ENCODE assay signal across 16 cellular contexts in genomic region chr3:31903686-31904431, GRCh38.
DNase-seq lines count a peak whose midpoint lies in the region; FAIRE-seq and TF ChIP-seq lines count a peak whose summit lies in the region.
"Had no signal": no experiment of that assay in that cellular context is flagged by ENCODE, and none has a peak within 500 bp of the region (broad histone marks: within the 10 kb centered on the region; RNA-seq: fewer than 3 reads in every experiment).

No MANE protein-coding gene starts in this region.

- peak overlapping the region; percentile 50 for H3K27ac Mint-ChIP-seq in activated T-helper 1 cell treated with anti-CD3 and anti-CD28 coated beads, Interleukin-12 subunit alpha, Interleukin-12 subunit beta, Interleukin-2, Interleukin-4 antibody, amounts not matched to agents 30 ng/mL and 10 ng/mL and 1 ng/mL, durations not matched to agents 14 hours and 24 hours and 36 hours
- H3K27ac Mint-ChIP-seq: activated naive CD8-positive, alpha-beta T cell had no signal

- no peaks in the 10 kb centered on the region for H3K27me3 ChIP-seq in neuronal stem cell (ENCODE audit: control insufficient read depth in 3 of 3, insufficient read depth in 3 of 3, low read depth in 1 of 3, low read length in 3 of 3)
- H3K27me3 ChIP-seq: ovary had no signal

- peaks cover 46% of the 10 kb centered on the region for H3K4me1 Mint-ChIP-seq in activated T-helper 1 cell treated with anti-CD3 and anti-CD28 coated beads, Interleukin-12 subunit alpha, Interleukin-12 subunit beta, Interleukin-2, Interleukin-4 antibody, amounts not matched to agents 30 ng/mL and 10 ng/mL and 1 ng/mL, durations not matched to agents 14 hours and 24 hours and 36 hours (ENCODE audit: low read depth)

- no peak overlapping the region for H4K8ac ChIP-seq in neuronal stem cell (ENCODE audit: low read depth, low read length)

- H2BK12ac ChIP-seq in neuronal stem cell (ENCODE audit: low read length): no peak overlapping the region

- H3K9me3 ChIP-seq in neuronal stem cell (replicated peaks in 1 of 2; ENCODE audit: control insufficient read depth in 2 of 2, insufficient read depth in 1 of 2, low read depth in 1 of 2, low read length in 2 of 2): no peaks in the 10 kb centered on the region
- H3K9me3 ChIP-seq: Caco-2, ovary had no signal

- H3K9ac ChIP-seq in neuronal stem cell (ENCODE audit: low read depth, low read length, poor library complexity): no peak overlapping the region
- H3K9ac ChIP-seq: KMS-11 had no signal

- H4K91ac ChIP-seq in neuronal stem cell (ENCODE audit: low read depth, low read length, poor library complexity): no peak overlapping the region

- peaks cover 4% of the 10 kb centered on the region for H3K79me1 ChIP-seq in neuronal stem cell (ENCODE audit: low read depth, low read length)

- peak overlapping the region; percentile 49 for H3K18ac ChIP-seq in neuronal stem cell (ENCODE audit: low read length)

- no peaks in the 10 kb centered on the region for H3K36me3 Mint-ChIP-seq in activated T-helper 1 cell treated with anti-CD3 and anti-CD28 coated beads, Interleukin-12 subunit alpha, Interleukin-12 subunit beta, Interleukin-2, Interleukin-4 antibody, amounts not matched to agents 30 ng/mL and 10 ng/mL and 1 ng/mL, durations not matched to agents 14 hours and 24 hours and 36 hours (ENCODE audit: low read depth)

- H2BK120ac ChIP-seq in neuronal stem cell (ENCODE audit: low read depth, low read length): no peak overlapping the region

- no peak for TF ChIP-seq CTCF in coronary artery (IDR thresholded peaks at IDR 0.05)

- H3K4ac ChIP-seq in neuronal stem cell (ENCODE audit: low read length): no peak overlapping the region

- no peak overlapping the region for H3K23ac ChIP-seq in neuronal stem cell (ENCODE audit: low read depth, low read length, poor library complexity)

- H3K36me3 ChIP-seq in neuronal stem cell (replicated peaks in 1 of 2; ENCODE audit: control insufficient read depth in 2 of 2, insufficient read depth in 2 of 2, low read length in 2 of 2): no peaks in the 10 kb centered on the region
- H3K36me3 ChIP-seq: ovary had no signal

- no peak for FAIRE-seq in GM12892 (lab: Jason Lieb, UNC)

- H3K27me3 Mint-ChIP-seq in activated T-helper 1 cell treated with anti-CD3 and anti-CD28 coated beads, Interleukin-12 subunit alpha, Interleukin-12 subunit beta, Interleukin-2, Interleukin-4 antibody, amounts not matched to agents 30 ng/mL and 10 ng/mL and 1 ng/mL, durations not matched to agents 14 hours and 24 hours and 36 hours (ENCODE audit: insufficient read depth): peaks cover 2% of the 10 kb centered on the region
- H3K27me3 Mint-ChIP-seq: activated naive CD8-positive, alpha-beta T cell had no signal

- H3K27ac ChIP-seq in neuronal stem cell (replicated peaks; ENCODE audit: low read length): no peak overlapping the region
- no peak overlapping the region for H3K27ac ChIP-seq in coronary artery
- H3K27ac ChIP-seq: KMS-11, ovary, PC-9 had no signal

- no peak overlapping the region for H2BK15ac ChIP-seq in neuronal stem cell (ENCODE audit: low read length)

- no peak overlapping the region for H2AK5ac ChIP-seq in neuronal stem cell (ENCODE audit: low read depth, low read length)

- H3K4me2 ChIP-seq in neuronal stem cell (ENCODE audit: insufficient read depth, low read length, poor library complexity, severe bottlenecking): no peak overlapping the region
- H3K4me2 ChIP-seq: KMS-11, PC-9 had no signal

- no peak for TF ChIP-seq POLR2A in GM12892 (IDR thresholded peaks at IDR 0.05; ENCODE audit: low read depth, low read length)

- no peak overlapping the region for H2BK5ac ChIP-seq in neuronal stem cell (ENCODE audit: low read length)

- intact Hi-C loops in activated T-helper 1 cell treated with anti-CD3 and anti-CD28 coated beads, Interleukin-12 subunit alpha, Interleukin-12 subunit beta, Interleukin-2, Interleukin-4 antibody, amounts not matched to agents 30 ng/mL and 10 ng/mL and 1 ng/mL, durations not matched to agents 14 hours and 24 hours and 36 hours (cut with micrococcal nuclease): no loop called here

- no peak overlapping the region for H3K14ac ChIP-seq in neuronal stem cell (ENCODE audit: low read length)

- no CpG with 5 or more reads among the region's 7 CpGs for WGBS in neuronal stem cell (ENCODE audit: extremely low coverage in 2 of 2, insufficient read length in 2 of 2, insufficient replicate concordance in 1 of 2), 2 donors

- in situ Hi-C loops in KBM-7 (cut with MboI; ENCODE audit: low pct_unique_long_range_greater_than_20kb, low sequenced_read_pairs): no loop called here

- peaks cover 0 to 4% of the 10 kb centered on the region in 2 donors for H3K4me1 ChIP-seq in neuronal stem cell (ENCODE audit: control insufficient read depth in 2 of 2, insufficient read depth in 1 of 2, low read depth in 1 of 2, low read length in 2 of 2)
- H3K4me1 ChIP-seq: Caco-2 had no signal

- H3K4me3 Mint-ChIP-seq in activated T-helper 1 cell treated with anti-CD3 and anti-CD28 coated beads, Interleukin-12 subunit alpha, Interleukin-12 subunit beta, Interleukin-2, Interleukin-4 antibody, amounts not matched to agents 30 ng/mL and 10 ng/mL and 1 ng/mL, durations not matched to agents 14 hours and 24 hours and 36 hours: no peak overlapping the region
- H3K4me3 Mint-ChIP-seq: activated naive CD8-positive, alpha-beta T cell had no signal

- no peaks in the 10 kb centered on the region for H3K9me3 Mint-ChIP-seq in activated T-helper 1 cell treated with anti-CD3 and anti-CD28 coated beads, Interleukin-12 subunit alpha, Interleukin-12 subunit beta, Interleukin-2, Interleukin-4 antibody, amounts not matched to agents 30 ng/mL and 10 ng/mL and 1 ng/mL, durations not matched to agents 14 hours and 24 hours and 36 hours

- no peak overlapping the region for H2AFZ ChIP-seq in neuronal stem cell (ENCODE audit: low read length)
- H2AFZ ChIP-seq: PC-9 had no signal

- H3K4me3 ChIP-seq in neuronal stem cell (ENCODE audit: low read length in 2 of 2) (no peak overlapping the region), coronary artery (no peak overlapping the region)
- H3K4me3 ChIP-seq: lung, ovary, PC-9 had no signal

- peak; percentile 17 to 33 for DNase-seq in NCI-H524 (lab: John Stamatoyannopoulos, UW)
- no peak for DNase-seq in NCI-H524 treated with DMSO at 0.1 percent for 48 hours (lab: John Stamatoyannopoulos, UW)
- peak; percentile 5 for DNase-seq in KBM-7
- no peak for DNase-seq in activated T-helper 1 cell treated with anti-CD3 and anti-CD28 coated beads, Interleukin-12 subunit alpha, Interleukin-12 subunit beta, Interleukin-2, Interleukin-4 antibody, amounts not matched to agents 30 ng/mL and 10 ng/mL and 1 ng/mL, durations not matched to agents 14 hours and 24 hours and 36 hours (ENCODE audit: low spot score)
- DNase-seq in neuronal stem cell (ENCODE audit: low spot score): no peak
- no peak for DNase-seq in GM12892 (ENCODE audit: insufficient read length)
- DNase-seq in germinal center (ENCODE audit: low spot score): no peak
- DNase-seq in coronary artery (ENCODE audit: low spot score): no peak
- DNase-seq: Caco-2, erythroblast, ovary, PC-9, T1000 had no signal

Comparison
In these comparisons a context has a peak if more than half of its experiments do, and no peak if none do; other contexts are left out.
1. DNase-seq: peak in NCI-H524 (2 of 2) and KBM-7 (single experiment); none in NCI-H524 treated with DMSO at 0.1 percent for 48 hours (single experiment), activated T-helper 1 cell treated with anti-CD3 and anti-CD28 coated beads, Interleukin-12 subunit alpha, Interleukin-12 subunit beta, Interleukin-2, Interleukin-4 antibody, amounts not matched to agents 30 ng/mL and 10 ng/mL and 1 ng/mL, durations not matched to agents 14 hours and 24 hours and 36 hours (single experiment), neuronal stem cell (single experiment), GM12892 (single experiment), germinal center (single experiment) and coronary artery (single experiment).